ENCODE assay signal across 1 cellular context in the genomic region with DNA sequence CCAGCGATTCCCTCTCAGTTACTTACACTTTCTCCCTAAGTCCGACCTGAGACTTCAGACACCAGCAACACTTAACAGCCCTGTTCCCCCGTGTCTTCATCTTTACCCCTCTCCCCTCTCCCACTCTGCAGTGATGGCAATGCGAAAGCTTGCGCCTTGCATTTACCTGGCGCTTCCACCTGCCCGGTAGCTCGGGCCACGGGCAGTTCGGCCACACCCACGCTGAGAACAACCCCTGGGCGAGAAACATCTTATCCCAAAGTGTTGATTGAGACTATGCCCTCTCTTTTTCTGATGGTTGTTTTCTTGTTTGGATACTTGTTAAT.
TF ChIP-seq lines count a peak whose summit lies in the region.

No MANE protein-coding gene starts in this region.

TF ChIP-seq in H1, 55 proteins besides CTCF, POLR2A, EP300 and RAD21 (continued from another document):
- TF ChIP-seq RBBP5 (IDR thresholded peaks at IDR 0.05; ENCODE audit: borderline replicate concordance, low read depth, low read length) = no peak; the same call in 1 of the 2 replicates
